ENCODE assay signal across 1 cellular context in the genomic region with DNA sequence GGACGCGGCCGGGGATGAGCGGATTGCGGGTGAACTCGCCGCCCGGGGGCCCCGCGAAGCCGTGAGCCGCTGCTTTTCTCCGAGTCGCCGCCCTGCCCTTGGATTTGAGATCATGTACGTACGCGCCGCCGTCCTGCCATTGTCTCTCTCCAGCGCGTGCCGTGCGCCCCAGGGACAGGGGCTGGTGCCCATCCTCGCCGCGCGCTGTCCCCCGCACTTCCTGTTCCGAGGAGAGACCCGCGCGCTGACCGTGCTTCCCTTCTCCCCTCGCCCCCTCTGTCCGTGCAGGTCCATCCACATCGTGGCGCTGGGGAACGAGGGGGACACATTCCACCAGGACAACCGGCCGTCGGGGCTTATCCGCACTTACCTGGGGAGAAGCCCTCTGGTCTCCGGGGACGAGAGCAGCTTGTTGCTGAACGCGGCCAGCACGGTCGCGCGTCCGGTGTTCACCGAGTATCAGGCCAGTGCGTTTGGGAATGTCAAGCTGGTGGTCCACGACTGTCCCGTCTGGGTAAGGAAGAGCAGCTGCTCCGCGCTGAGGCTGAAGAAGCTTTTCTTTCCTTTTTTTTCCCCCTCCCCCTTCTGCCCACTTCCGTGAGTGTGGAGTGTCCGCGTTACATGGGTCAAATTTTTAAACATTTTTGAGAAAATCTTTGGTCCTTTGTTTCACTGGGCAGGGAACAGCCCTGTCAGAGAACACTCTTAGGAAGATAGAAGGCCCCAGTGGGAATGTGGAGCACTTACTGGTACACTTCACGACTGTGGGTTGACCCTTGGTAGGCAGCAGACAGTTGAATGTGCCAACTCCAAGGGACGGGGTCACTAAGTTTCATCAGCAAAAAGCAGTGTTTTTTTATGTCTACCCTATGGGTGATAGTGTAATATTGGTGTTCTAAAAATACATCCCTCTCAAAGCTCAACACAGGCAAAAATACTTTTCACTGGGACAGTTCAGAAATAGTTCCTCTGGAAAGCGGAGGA.
TF ChIP-seq lines count a peak whose summit lies in the region.

No MANE protein-coding gene starts in this region.

TF ChIP-seq in HepG2, 621 proteins besides CTCF, POLR2A, EP300 and RAD21 (continued from another document and continues in another):
- TF ChIP-seq CCDC6 (CRISPR knock-in tag; IDR thresholded peaks at IDR 0.05) (no peak), TSC22D2 (CRISPR knock-in tag; IDR thresholded peaks at IDR 0.05; ENCODE audit: borderline replicate concordance) (no peak), REST (IDR thresholded peaks at IDR 0.05; ENCODE audit: borderline replicate concordance in 1 of 2, low read depth in 1 of 2, low read length in 2 of 2) (no peak), ZFYVE20 (CRISPR knock-in tag; IDR thresholded peaks at IDR 0.05; ENCODE audit: borderline replicate concordance, low read depth) (0 out of 2 replicates have a peak, but pooled peaks have one; percentile 70), FOXO1 (CRISPR knock-in tag; IDR thresholded peaks at IDR 0.05) (no peak), ZIK1 (CRISPR knock-in tag; IDR thresholded peaks at IDR 0.05; ENCODE audit: borderline replicate concordance, low read depth) (no peak), ZNF672 (CRISPR knock-in tag; IDR thresholded peaks at IDR 0.05) (no peak), ZNF510 (CRISPR knock-in tag; IDR thresholded peaks at IDR 0.05; ENCODE audit: low read depth) (no peak), SIX1 (CRISPR knock-in tag; IDR thresholded peaks at IDR 0.05; ENCODE audit: borderline replicate concordance) (no peak), ZNF256 (CRISPR knock-in tag; conservative IDR thresholded peaks at IDR 0.05) (no peak), ZNF263 (CRISPR knock-in tag; IDR thresholded peaks at IDR 0.05) (no peak), KAT7 (CRISPR knock-in tag; IDR thresholded peaks at IDR 0.05; ENCODE audit: borderline replicate concordance) (peak; percentile 58; the same call in 1 of the 2 replicates), ZNF564 (CRISPR knock-in tag; IDR thresholded peaks at IDR 0.05) (no peak), ZNF501 (CRISPR knock-in tag; IDR thresholded peaks at IDR 0.05) (no peak; the same call in 1 of the 2 replicates), ZNF816 (CRISPR knock-in tag; IDR thresholded peaks at IDR 0.05; ENCODE audit: borderline replicate concordance) (no peak), ZBTB4 (CRISPR knock-in tag; IDR thresholded peaks at IDR 0.05; ENCODE audit: borderline replicate concordance) (no peak), ZNF660 (CRISPR knock-in tag; IDR thresholded peaks at IDR 0.05; ENCODE audit: borderline replicate concordance, low read depth) (no peak), NFIC (IDR thresholded peaks at IDR 0.05; ENCODE audit: low read length) (no peak), ARID5B (CRISPR knock-in tag; IDR thresholded peaks at IDR 0.05) (no peak), SNRNP70 (IDR thresholded peaks at IDR 0.05; ENCODE audit: low read depth, low read length) (no peak), ZSCAN12 (CRISPR knock-in tag; IDR thresholded peaks at IDR 0.05) (no peak), FOXK1 (CRISPR knock-in tag; IDR thresholded peaks at IDR 0.05; ENCODE audit: borderline replicate concordance, low read depth) (0 out of 2 replicates have a peak, but pooled peaks have one; percentile 15), ZNF468 (CRISPR knock-in tag; IDR thresholded peaks at IDR 0.05) (no peak), ZFP36 (IDR thresholded peaks at IDR 0.05; ENCODE audit: borderline replicate concordance, low read depth, low read length, partially characterized antibody) (no peak), PREB (CRISPR knock-in tag; IDR thresholded peaks at IDR 0.05) (no peak), CREM (IDR thresholded peaks at IDR 0.05) (no peak), CREM (CRISPR knock-in tag; IDR thresholded peaks at IDR 0.05) (no peak), SYNCRIP (IDR thresholded peaks at IDR 0.05; ENCODE audit: insufficient read depth, low read depth, low read length) (no peak), ZNF563 (CRISPR knock-in tag; IDR thresholded peaks at IDR 0.05) (peak; percentile 62; the same call in 1 of the 2 replicates)
- TF ChIP-seq, protein P1, sequence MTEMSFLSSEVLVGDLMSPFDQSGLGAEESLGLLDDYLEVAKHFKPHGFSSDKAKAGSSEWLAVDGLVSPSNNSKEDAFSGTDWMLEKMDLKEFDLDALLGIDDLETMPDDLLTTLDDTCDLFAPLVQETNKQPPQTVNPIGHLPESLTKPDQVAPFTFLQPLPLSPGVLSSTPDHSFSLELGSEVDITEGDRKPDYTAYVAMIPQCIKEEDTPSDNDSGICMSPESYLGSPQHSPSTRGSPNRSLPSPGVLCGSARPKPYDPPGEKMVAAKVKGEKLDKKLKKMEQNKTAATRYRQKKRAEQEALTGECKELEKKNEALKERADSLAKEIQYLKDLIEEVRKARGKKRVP (CRISPR knock-in tag; IDR thresholded peaks at IDR 0.05) = no peak
- TF ChIP-seq, protein P2, sequence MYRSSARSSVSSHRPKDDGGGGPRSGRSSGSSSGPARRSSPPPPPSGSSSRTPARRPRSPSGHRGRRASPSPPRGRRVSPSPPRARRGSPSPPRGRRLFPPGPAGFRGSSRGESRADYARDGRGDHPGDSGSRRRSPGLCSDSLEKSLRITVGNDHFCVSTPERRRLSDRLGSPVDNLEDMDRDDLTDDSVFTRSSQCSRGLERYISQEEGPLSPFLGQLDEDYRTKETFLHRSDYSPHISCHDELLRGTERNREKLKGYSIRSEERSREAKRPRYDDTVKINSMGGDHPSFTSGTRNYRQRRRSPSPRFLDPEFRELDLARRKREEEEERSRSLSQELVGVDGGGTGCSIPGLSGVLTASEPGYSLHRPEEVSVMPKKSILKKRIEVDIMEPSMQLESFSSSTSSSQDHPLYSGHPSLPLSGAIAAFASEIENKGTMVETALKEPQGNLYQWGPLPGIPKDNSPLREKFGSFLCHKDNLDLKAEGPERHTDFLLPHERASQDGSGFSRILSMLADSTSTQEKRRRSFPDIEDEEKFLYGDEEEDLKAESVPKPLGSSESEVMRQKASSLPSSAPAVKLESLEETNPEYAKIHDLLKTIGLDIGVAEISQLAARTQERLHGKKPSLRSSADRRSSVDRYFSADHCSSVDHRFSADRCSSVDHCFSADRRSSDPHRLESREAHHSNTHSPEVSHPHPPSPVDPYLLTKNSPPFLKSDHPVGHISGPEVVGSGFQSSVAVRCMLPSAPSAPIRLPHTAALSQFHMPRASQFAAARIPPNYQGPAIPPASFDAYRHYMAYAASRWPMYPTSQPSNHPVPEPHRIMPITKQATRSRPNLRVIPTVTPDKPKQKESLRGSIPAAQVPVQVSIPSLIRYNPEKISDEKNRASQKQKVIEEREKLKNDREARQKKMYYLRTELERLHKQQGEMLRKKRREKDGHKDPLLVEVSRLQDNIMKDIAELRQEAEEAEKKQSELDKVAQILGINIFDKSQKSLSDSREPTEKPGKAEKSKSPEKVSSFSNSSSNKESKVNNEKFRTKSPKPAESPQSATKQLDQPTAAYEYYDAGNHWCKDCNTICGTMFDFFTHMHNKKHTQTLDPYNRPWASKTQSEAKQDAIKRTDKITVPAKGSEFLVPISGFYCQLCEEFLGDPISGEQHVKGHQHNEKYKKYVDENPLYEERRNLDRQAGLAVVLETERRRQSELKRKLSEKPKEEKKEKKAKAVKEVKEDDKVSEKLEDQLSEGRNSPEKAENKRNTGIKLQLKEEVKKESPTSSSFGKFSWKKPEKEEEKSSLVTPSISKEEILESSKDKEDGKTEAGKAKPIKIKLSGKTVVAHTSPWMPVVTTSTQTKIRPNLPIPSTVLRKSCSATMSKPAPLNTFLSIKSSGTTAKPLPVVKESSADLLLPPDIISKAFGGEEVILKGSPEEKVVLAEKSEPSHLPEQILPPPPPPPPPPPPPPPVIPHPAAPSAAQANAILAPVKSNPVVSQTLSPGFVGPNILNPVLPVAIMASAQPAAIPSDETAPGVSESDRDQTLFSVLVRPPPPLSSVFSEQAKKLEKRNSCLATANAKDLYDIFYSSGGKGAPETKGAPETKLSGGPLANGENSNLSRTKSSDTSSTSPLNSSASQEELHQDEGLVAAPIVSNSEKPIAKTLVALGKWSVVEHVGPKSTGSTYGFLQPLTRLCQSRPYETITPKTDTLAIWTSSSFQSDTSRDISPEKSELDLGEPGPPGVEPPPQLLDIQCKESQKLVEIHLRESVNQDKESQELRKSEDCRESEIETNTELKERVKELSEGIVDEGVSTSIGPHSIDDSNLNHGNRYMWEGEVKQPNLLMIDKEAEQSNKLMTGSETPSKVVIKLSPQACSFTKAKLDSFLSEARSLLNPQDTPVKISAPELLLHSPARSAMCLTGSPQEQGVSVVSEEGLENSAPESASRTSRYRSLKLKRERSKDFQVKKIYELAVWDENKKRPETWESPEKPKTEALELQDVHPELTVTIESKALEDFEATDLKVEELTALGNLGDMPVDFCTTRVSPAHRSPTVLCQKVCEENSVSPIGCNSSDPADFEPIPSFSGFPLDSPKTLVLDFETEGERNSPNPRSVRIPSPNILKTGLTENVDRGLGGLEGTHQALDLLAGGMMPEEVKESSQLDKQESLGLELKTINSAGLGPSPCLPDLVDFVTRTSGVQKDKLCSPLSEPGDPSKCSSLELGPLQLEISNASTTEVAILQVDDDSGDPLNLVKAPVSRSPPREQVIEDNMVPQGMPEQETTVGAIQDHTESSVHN (CRISPR knock-in tag; IDR thresholded peaks at IDR 0.05) = no peak
